In the genomic region with DNA sequence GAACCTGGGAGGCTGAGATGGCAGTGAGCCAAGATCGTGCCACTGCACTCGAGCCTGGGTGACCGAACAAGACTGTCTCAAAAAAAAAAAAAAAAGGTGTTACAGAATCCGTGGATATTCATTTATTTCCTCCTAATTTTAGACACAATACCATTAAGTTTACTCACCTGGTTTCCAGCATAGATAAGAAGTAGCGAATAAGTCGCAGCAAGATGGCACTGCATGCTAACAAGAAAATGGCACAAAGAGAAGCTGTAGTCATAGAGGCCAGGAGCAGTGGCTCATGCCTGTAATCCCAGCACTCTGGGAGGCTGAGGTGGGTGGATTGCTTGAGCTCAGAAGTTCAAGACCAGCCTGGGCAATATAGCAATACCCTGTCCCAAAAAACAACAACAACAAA, we compare ENCODE assay signal across 33 cellular contexts. TPM values are rescaled to one million over a fixed set of nuclear protein-coding genes. Genes with fewer than 3 reads are reported as not detected.
A peak's percentile ranks its signal among the peaks of the same experiment; 100 is the strongest.
DNase-seq lines count a peak whose midpoint lies in the region; ATAC-seq, FAIRE-seq and TF ChIP-seq lines count a peak whose summit lies in the region.
"Had no signal": no experiment of that assay in that cellular context is flagged by ENCODE, and none has a peak within 500 bp of the region (broad histone marks: within the 10 kb centered on the region; RNA-seq: fewer than 3 reads in every experiment).

No MANE protein-coding gene starts in this region.

- FAIRE-seq in kidney (lab: Jason Lieb, UNC) = no peak
- FAIRE-seq: A204.1, endometrium, frontal cortex, GM19239, H1 had no signal

- no peak overlapping the region for H3K4me3 ChIP-seq in kidney (ENCODE audit: low read length in 2 of 2)
- H3K4me3 ChIP-seq: dorsolateral prefrontal cortex, esophagus squamous epithelium, hepatocyte had no signal

- no peak overlapping the region for H3K9ac ChIP-seq in kidney (ENCODE audit: low read length in 2 of 2)
- H3K9ac ChIP-seq: parathyroid adenoma had no signal

- no peaks in the 10 kb centered on the region for H3K9me3 ChIP-seq in kidney (ENCODE audit: control insufficient read depth in 1 of 2, low read length in 2 of 2)
- H3K9me3 ChIP-seq: esophagus squamous epithelium had no signal

- peak; percentile 37 for TF ChIP-seq CTCF in kidney (IDR thresholded peaks at IDR 0.05; ENCODE audit: borderline replicate concordance, extremely low read depth, insufficient read depth)

- DNase-seq in NCI-H510A treated with DMSO at 0.1 percent for 48 hours (lab: John Stamatoyannopoulos, UW) = peak; percentile 48
- DNase-seq in NCI-H510A (lab: John Stamatoyannopoulos, UW) = no peak
- DNase-seq in NCI-H2029 treated with DMSO at 0.1 percent for 48 hours (lab: John Stamatoyannopoulos, UW) = peak; percentile 2
- no peak for DNase-seq in kidney
- no peak for DNase-seq in SHP77 (lab: John Stamatoyannopoulos, UW)
- no peak for DNase-seq in activated T-cell treated with anti-CD3 and anti-CD28 coated beads, Interleukin-2, amount 50 U/mL, for 48 hours
- no peak for DNase-seq in NCI-H1048 (lab: John Stamatoyannopoulos, UW)
- DNase-seq: activated CD4-positive, alpha-beta T cell treated with anti-CD3 and anti-CD28 coated beads for 4 hours; activated CD8-positive, alpha-beta T cell treated with anti-CD3 and anti-CD28 coated beads, Interleukin-2, amount 10 ng/mL, durations not matched to agents 7 days and 5 days; amygdala; brain microvascular endothelial cell; Calu3; dorsolateral prefrontal cortex; esophagus squamous epithelium; KBM-7; mesenchymal stem cell; NCI-H2107; NK-92 treated with Interleukin-12 subunit alpha and Interleukin-12 subunit beta, amount 100 ng/mL, for 24 hours; right cardiac atrium; stimulated activated CD4-positive, alpha-beta T cell treated with anti-CD3 and anti-CD28 coated beads, Interleukin-2, amount 100 ng/mL, for 24 hours; stimulated activated naive CD8-positive, alpha-beta T cell treated with anti-CD3 and anti-CD28 coated beads, Interleukin-15, Interleukin-2, amounts not matched to agents 100 U/mL and 50 U/mL, for 24 hours; SW 1271 had no signal

- H3K36me3 ChIP-seq in kidney (ENCODE audit: control insufficient read depth in 1 of 2, insufficient read depth in 2 of 2, low read length in 2 of 2) = no peaks in the 10 kb centered on the region
- H3K36me3 ChIP-seq: brain microvascular endothelial cell, esophagus squamous epithelium had no signal

- intact Hi-C loops in kidney (cut with DNase I) = no loop called here

- peak; percentile 72 for ATAC-seq in GM18868 (IDR thresholded peaks at IDR 0.05; ENCODE audit: unreplicated experiment)
- ATAC-seq: activated CD8-positive, alpha-beta T cell treated with anti-CD3 and anti-CD28 coated beads, Interleukin-2, amount 10 ng/mL, durations not matched to agents 7 days and 5 days; activated naive CD4-positive, alpha-beta T cell treated with anti-CD3 and anti-CD28 coated beads, Interleukin-2, amount 50 U/mL, for 72 hours; Panc1; stimulated activated naive CD8-positive, alpha-beta T cell treated with anti-CD3 and anti-CD28 coated beads, Interleukin-15, Interleukin-2, amounts not matched to agents 100 U/mL and 50 U/mL, for 24 hours had no signal

- no peak overlapping the region for H3K27ac ChIP-seq in kidney (ENCODE audit: low read depth in 2 of 2, low read length in 2 of 2)
- H3K27ac ChIP-seq: brain microvascular endothelial cell, dorsolateral prefrontal cortex, esophagus squamous epithelium, hepatocyte, HL-60, parathyroid adenoma had no signal

- H3K4me1 ChIP-seq in kidney (ENCODE audit: control insufficient read depth in 1 of 2, insufficient read depth in 1 of 2, low read depth in 1 of 2, low read length in 2 of 2) = no peaks in the 10 kb centered on the region
- H3K4me1 ChIP-seq: esophagus squamous epithelium, parathyroid adenoma had no signal

RNA-seq across cellular contexts. Expression of a gene that starts 17.0 kb away (rescaled TPM):
- 34.2 TPM for total RNA-seq in kidney
- 13.9 TPM for polyA plus RNA-seq in kidney (ENCODE audit: insufficient read depth, low read depth, low replicate concordance)

RNA-seq across cellular contexts. Expression of a gene that starts 45.5 kb away (rescaled TPM):
- total RNA-seq in kidney = 56.6 TPM
- 64.9 TPM for polyA plus RNA-seq in kidney (ENCODE audit: insufficient read depth, low read depth, low replicate concordance)

Comparison
In these comparisons a context has a peak if more than half of its experiments do, and no peak if none do; other contexts are left out.
1. DNase-seq: peak in NCI-H510A treated with DMSO at 0.1 percent for 48 hours (single experiment) and NCI-H2029 treated with DMSO at 0.1 percent for 48 hours (single experiment); none in NCI-H510A (single experiment), kidney (single experiment), SHP77 (0 of 2), activated T-cell treated with anti-CD3 and anti-CD28 coated beads, Interleukin-2, amount 50 U/mL, for 48 hours (0 of 2) and NCI-H1048 (single experiment).